ENCODE assay signal across 15 cellular contexts in genomic region chr13:44489751-44490150, GRCh38.
DNase-seq lines count a peak whose midpoint lies in the region; ATAC-seq and TF ChIP-seq lines count a peak whose summit lies in the region.
"Had no signal": no experiment of that assay in that cellular context is flagged by ENCODE, and none has a peak within 500 bp of the region (broad histone marks: within the 10 kb centered on the region; RNA-seq: fewer than 3 reads in every experiment).

No MANE protein-coding gene starts in this region.

- H3K9ac ChIP-seq in H9 (ENCODE audit: extremely low read depth, insufficient read length, low read length) (no peak overlapping the region), trophoblast cell (ENCODE audit: low read length) (no peak overlapping the region)
- H3K9ac ChIP-seq: BLaER1 treated with 17β-estradiol and CSF1 and Interleukin-3, amounts not matched to agents 10 nM and 100 nM had no signal

- H3K27ac Mint-ChIP-seq in Caco-2 (ENCODE audit: unreplicated experiment) = peak overlapping the region; percentile 8
- no peak overlapping the region; a peak in 1 of 7 replicates for H3K27ac Mint-ChIP-seq in H9
- H3K27ac Mint-ChIP-seq in WTC11 = peak overlapping the region; percentile 47; the same call in 1 of the 2 replicates
- H3K27ac Mint-ChIP-seq: B cell; CD8-positive, alpha-beta T cell had no signal

- no CpG with 5 or more reads among the region's 1 CpG for WGBS in H9 (ENCODE audit: extremely low coverage, insufficient read length, low lambda C conversion rate)
- WGBS in trophoblast cell (ENCODE audit: extremely low coverage, insufficient coverage, insufficient read length) = no CpG with 5 or more reads among the region's 1 CpG
- 57 to 73% methylated on average over 1 of the region's 1 CpG for WGBS in thyroid gland, 2 donors

- H3K9me3 Mint-ChIP-seq in Caco-2 (ENCODE audit: unreplicated experiment) (no peaks in the 10 kb centered on the region), H9 (no peaks in the 10 kb centered on the region), WTC11 (no peaks in the 10 kb centered on the region)

- H3K23ac ChIP-seq in H9 (ENCODE audit: insufficient read length, low read depth, low read length) (no peak overlapping the region), trophoblast cell (ENCODE audit: low read length) (no peak overlapping the region)

- H3K4me1 ChIP-seq in Caco-2 (no peaks in the 10 kb centered on the region; the same call in 1 of the 2 replicates), H9 (ENCODE audit: insufficient read depth, low read length) (peaks cover 3% of the 10 kb centered on the region; the same call in 1 of the 2 replicates), trophoblast cell (ENCODE audit: control insufficient read depth in 1 of 2, insufficient read depth in 2 of 2, low read length in 2 of 2) (peaks cover 0 to 3% of the 10 kb centered on the region in 2 experiments), thyroid gland (no peaks in the 10 kb centered on the region)

- H4K8ac ChIP-seq in H9 (replicated peaks; ENCODE audit: insufficient read length, low read depth, low read length) (no peak overlapping the region), trophoblast cell (ENCODE audit: low read depth, low read length) (no peak overlapping the region)

- no peaks in the 10 kb centered on the region for H3K36me3 ChIP-seq in Caco-2 (ENCODE audit: control insufficient read depth, insufficient read depth, low read length)
- H3K36me3 ChIP-seq in trophoblast cell (ENCODE audit: control insufficient read depth in 1 of 2, insufficient read depth in 2 of 2, low read length in 2 of 2) = peaks cover 0 to 2% of the 10 kb centered on the region in 2 experiments
- no peaks in the 10 kb centered on the region for H3K36me3 ChIP-seq in thyroid gland

- H4K91ac ChIP-seq in H9 (ENCODE audit: insufficient read length, low read depth, low read length) (no peak overlapping the region), trophoblast cell (ENCODE audit: low read depth, low read length) (no peak overlapping the region)

- no peak overlapping the region for H2AFZ ChIP-seq in H9 (ENCODE audit: low read length)
- no peak overlapping the region for H2AFZ ChIP-seq in trophoblast cell (ENCODE audit: insufficient read depth, low read length, poor library complexity)

- H3K4ac ChIP-seq in H9 (ENCODE audit: low read depth, low read length) (no peak overlapping the region), trophoblast cell (ENCODE audit: low read depth, low read length) (no peak overlapping the region)

- peak; percentile 38 to 40 for DNase-seq in Caco-2
- DNase-seq in H9 = no peak
- DNase-seq in WTC11 (ENCODE audit: low spot score) = no peak
- DNase-seq in trophoblast cell = peak; percentile 71 to 93
- no peak for DNase-seq in thyroid gland
- DNase-seq in activated naive CD4-positive, alpha-beta T cell (lab: John Stamatoyannopoulos, UW) = no peak
- no peak for DNase-seq in NCI-H146 treated with DMSO at 0.1 percent for 48 hours (lab: John Stamatoyannopoulos, UW; ENCODE audit: unreplicated experiment)
- DNase-seq: CD8-positive, alpha-beta T cell; DMS 273 treated with DMSO at 0.1 percent for 48 hours; GDM1; GOT3; H7 had no signal

- H3K56ac ChIP-seq in H9 (ENCODE audit: insufficient read length, low read depth, low read length) = no peak overlapping the region

- no peak overlapping the region for H2BK120ac ChIP-seq in H9 (ENCODE audit: low read depth, low read length, poor library complexity, severe bottlenecking)
- H2BK120ac ChIP-seq in trophoblast cell (ENCODE audit: insufficient read depth, low read length, poor library complexity) = no peak overlapping the region

- H3K4me1 Mint-ChIP-seq in Caco-2 (ENCODE audit: low read depth, unreplicated experiment) (peaks cover 14% of the 10 kb centered on the region), H9 (peaks cover 18 to 26% of the 10 kb centered on the region in 2 experiments), WTC11 (peaks cover 21% of the 10 kb centered on the region)

- no peak overlapping the region for H3K18ac ChIP-seq in H9 (ENCODE audit: insufficient read length, low read depth, low read length)
- H3K18ac ChIP-seq in trophoblast cell (ENCODE audit: low read length) = no peak overlapping the region

- no peaks in the 10 kb centered on the region for H3K23me2 ChIP-seq in H9 (ENCODE audit: insufficient read length, low read depth, low read length, poor library complexity, severe bottlenecking)

- H3K9me3 ChIP-seq in Caco-2 (no peaks in the 10 kb centered on the region), H9 (ENCODE audit: control insufficient read depth, low read depth, low read length) (no peaks in the 10 kb centered on the region), trophoblast cell (ENCODE audit: insufficient read depth, low read depth, low read length) (no peaks in the 10 kb centered on the region), thyroid gland (no peaks in the 10 kb centered on the region)

- TF ChIP-seq POLR2A in thyroid gland (IDR thresholded peaks at IDR 0.05) = no peak

- H3K79me2 ChIP-seq in H9 (ENCODE audit: insufficient read depth, low read length) (no peaks in the 10 kb centered on the region; the same call in 1 of the 2 replicates), trophoblast cell (ENCODE audit: control insufficient read depth, insufficient read depth, low read length, poor library complexity) (no peaks in the 10 kb centered on the region)

- no peak overlapping the region for H2BK20ac ChIP-seq in H9 (ENCODE audit: low read depth, low read length, poor library complexity, severe bottlenecking)

- no peak overlapping the region for H3K4me3 ChIP-seq in Caco-2 (ENCODE audit: low read depth, low read length)
- H3K4me3 ChIP-seq in trophoblast cell (ENCODE audit: low read depth, low read length) = no peak overlapping the region
- H3K4me3 ChIP-seq in thyroid gland (replicated peaks in 1 of 3) = no peak overlapping the region
- H3K4me3 ChIP-seq: BLaER1 treated with 17β-estradiol and CSF1 and Interleukin-3, amounts not matched to agents 10 nM and 100 nM; K562 had no signal

- no peak overlapping the region for H4K5ac ChIP-seq in H9 (ENCODE audit: insufficient read length, low read depth, low read length)

- H2BK5ac ChIP-seq in H9 (ENCODE audit: insufficient read length, low read length) (no peak overlapping the region), trophoblast cell (ENCODE audit: low read depth, low read length, poor library complexity) (no peak overlapping the region)

- no peaks in the 10 kb centered on the region for H3K79me1 ChIP-seq in H9 (ENCODE audit: insufficient read depth, low read depth, low read length, poor library complexity, severe bottlenecking)
- no peaks in the 10 kb centered on the region for H3K79me1 ChIP-seq in trophoblast cell (ENCODE audit: low read length)

- H3K14ac ChIP-seq in H9 (ENCODE audit: insufficient read depth, low read length) (no peak overlapping the region), trophoblast cell (ENCODE audit: low read length) (no peak overlapping the region)

- no peaks in the 10 kb centered on the region for H3K27me3 ChIP-seq in Caco-2 (replicated peaks; ENCODE audit: control insufficient read depth, insufficient read depth, low read length)
- H3K27me3 ChIP-seq in H9 (ENCODE audit: insufficient read depth, low read length) = no peaks in the 10 kb centered on the region
- H3K27me3 ChIP-seq in trophoblast cell (ENCODE audit: insufficient read depth, low read length) = no peaks in the 10 kb centered on the region
- no peaks in the 10 kb centered on the region for H3K27me3 ChIP-seq in thyroid gland
- H3K27me3 ChIP-seq: BLaER1 treated with 17β-estradiol and CSF1 and Interleukin-3, amounts not matched to agents 10 nM and 100 nM had no signal

- H3K36me3 Mint-ChIP-seq in Caco-2 (ENCODE audit: insufficient read depth, unreplicated experiment) (no peaks in the 10 kb centered on the region), H9 (ENCODE audit: insufficient read depth in 1 of 3, low read depth in 3 of 3) (peaks cover 0 to 5% (median 0%) of the 10 kb centered on the region in 3 experiments; a peak in 4 of 7 replicates), WTC11 (no peaks in the 10 kb centered on the region)

- H2BK15ac ChIP-seq in H9 (ENCODE audit: low read depth, low read length) = peak overlapping the region; percentile 65; the same call in 1 of the 2 replicates

- POLR2A ChIA-PET in Caco-2 (lab: Charles Lee) = no interaction called here
- POLR2A ChIA-PET in WTC11 (lab: Charles Lee) = interaction anchor here (0.8 kb wide), 1 partner anchor 55 kb away, joined by 6 read pairs; no protein-coding TSS in a partner anchor

- H4K20me1 ChIP-seq in H9 (ENCODE audit: control insufficient read depth, insufficient read depth, insufficient read length) = no peaks in the 10 kb centered on the region
- H4K20me1 ChIP-seq: BLaER1 treated with 17β-estradiol and CSF1 and Interleukin-3, amounts not matched to agents 10 nM and 100 nM had no signal

- H2BK12ac ChIP-seq in H9 (ENCODE audit: insufficient read length, low read depth, low read length) = no peak overlapping the region
- no peak overlapping the region for H2BK12ac ChIP-seq in trophoblast cell (ENCODE audit: low read length)

- intact Hi-C loops in Caco-2 (cut with micrococcal nuclease; ENCODE audit: unreplicated experiment) = loop anchor here (10.0 kb wide), 1 partner anchor 155 kb away; no protein-coding TSS in a partner anchor
- intact Hi-C loops in thyroid gland (cut with DNase I) = loop anchor here (10.0 kb wide), 1 partner anchor 85 kb away; the partner anchor contains the start of gene TSC22D1

- TF ChIP-seq CTCF in Caco-2 (IDR thresholded peaks at IDR 0.05; ENCODE audit: insufficient read depth in 1 of 2, low read depth in 1 of 2, low read length in 1 of 2, severe bottlenecking in 1 of 2, unreplicated experiment in 1 of 2) (no peak), H9 (conservative IDR thresholded peaks at IDR 0.05) (no peak), WTC11 (IDR thresholded peaks at IDR 0.05) (no peak), thyroid gland (IDR thresholded peaks at IDR 0.05) (no peak)

- no peak for ATAC-seq in WTC11
- ATAC-seq: CD8-positive, alpha-beta T cell; K562 had no signal

- H3K27me3 Mint-ChIP-seq in Caco-2 (ENCODE audit: insufficient read depth, unreplicated experiment) (no peaks in the 10 kb centered on the region), H9 (ENCODE audit: low read depth) (no peaks in the 10 kb centered on the region), WTC11 (ENCODE audit: low read depth) (no peaks in the 10 kb centered on the region)
- H3K27me3 Mint-ChIP-seq: B cell had no signal

- no peak overlapping the region for H4K12ac ChIP-seq in trophoblast cell (ENCODE audit: low read depth, low read length)

- H3K4me2 ChIP-seq in H9 (ENCODE audit: insufficient read depth, insufficient read length, low read length) (no peak overlapping the region), trophoblast cell (ENCODE audit: low read length) (no peak overlapping the region)
- H3K4me2 ChIP-seq: BLaER1 treated with 17β-estradiol and CSF1 and Interleukin-3, amounts not matched to agents 10 nM and 100 nM had no signal

- H3T11ph ChIP-seq in H9 (ENCODE audit: low read length) = no peak overlapping the region

- no peak overlapping the region for H3K4me3 Mint-ChIP-seq in Caco-2 (ENCODE audit: unreplicated experiment)
- H3K4me3 Mint-ChIP-seq in H9 = no peak overlapping the region
- H3K4me3 Mint-ChIP-seq in WTC11 = no peak overlapping the region
- H3K4me3 Mint-ChIP-seq: B cell; CD8-positive, alpha-beta T cell had no signal

- CTCF ChIA-PET in Caco-2 (lab: Charles Lee) = interaction anchor here (0.8 to 1.0 kb wide), 2 partner anchors 16 to 83 kb away, joined by 3 read pairs; no protein-coding TSS in a partner anchor
- CTCF ChIA-PET in WTC11 (lab: Charles Lee) = no interaction called here

- H3K27ac ChIP-seq in H9 (ENCODE audit: insufficient read length, low read depth, low read length) = no peak overlapping the region
- no peak overlapping the region for H3K27ac ChIP-seq in trophoblast cell (ENCODE audit: low read depth, low read length)
- H3K27ac ChIP-seq in thyroid gland = no peak overlapping the region
- H3K27ac ChIP-seq: BLaER1 treated with 17β-estradiol and CSF1 and Interleukin-3, amounts not matched to agents 10 nM and 100 nM had no signal

- H2AK5ac ChIP-seq in H9 (ENCODE audit: insufficient read length, low read length) (no peak overlapping the region), trophoblast cell (ENCODE audit: low read length) (no peak overlapping the region)

- no TSS peak for BruUV-seq in Caco-2 (replicated peaks; lab: Mats Ljungman, UMichigan)

Comparison
In these comparisons a context has a peak if more than half of its experiments do, and no peak if none do; other contexts are left out.
1. DNase-seq: peak in Caco-2 (2 of 2) and trophoblast cell (2 of 2); none in H9 (single experiment), WTC11 (single experiment), thyroid gland (0 of 2), activated naive CD4-positive, alpha-beta T cell (0 of 4) and NCI-H146 treated with DMSO at 0.1 percent for 48 hours (single experiment).
2. H3K27ac Mint-ChIP-seq: peak in Caco-2 (single experiment) and WTC11 (single experiment); none in H9 (0 of 3).